1 cellular context compared by ENCODE assay signal in genomic region chr9:137223078-137224040, GRCh38.
TF ChIP-seq lines count a peak whose summit lies in the region.

No MANE protein-coding gene starts in this region.

TF ChIP-seq in GM12878, 131 proteins besides CTCF, POLR2A, EP300 and RAD21 (continued from another document and continues in another):
- TF ChIP-seq FOS (IDR thresholded peaks at IDR 0.05; ENCODE audit: borderline replicate concordance, extremely low read depth, insufficient read length) (no peak), SMAD5 (IDR thresholded peaks at IDR 0.05; ENCODE audit: low read depth) (no peak), ZNF622 (IDR thresholded peaks at IDR 0.05) (no peak), BHLHE40 (IDR thresholded peaks at IDR 0.05; ENCODE audit: borderline replicate concordance in 1 of 2, low read depth in 2 of 2, low read length in 1 of 2) (peak in 1 of 2 experiments; percentile 20; a peak in 1 of 4 replicates), MAX (IDR thresholded peaks at IDR 0.05; ENCODE audit: low read depth, low read length) (no peak), NFYA (IDR thresholded peaks at IDR 0.05; ENCODE audit: borderline replicate concordance, low read depth, low read length) (no peak), ETV6 (conservative IDR thresholded peaks at IDR 0.05 in 1 of 2, IDR thresholded peaks at IDR 0.05 in 1 of 2; ENCODE audit: borderline replicate concordance in 1 of 2, low read depth in 1 of 2) (no peak), ZNF217 (IDR thresholded peaks at IDR 0.05) (no peak), BMI1 (IDR thresholded peaks at IDR 0.05; ENCODE audit: borderline replicate concordance) (no peak), JUNB (IDR thresholded peaks at IDR 0.05) (no peak), SRF (IDR thresholded peaks at IDR 0.05; ENCODE audit: low read depth in 2 of 2, low read length in 2 of 2) (peak in 1 of 2 experiments; percentile 22; a peak in 1 of 4 replicates), ZNF207 (IDR thresholded peaks at IDR 0.05; ENCODE audit: borderline replicate concordance) (peak; percentile 80; the same call in 1 of the 2 replicates), DPF2 (IDR thresholded peaks at IDR 0.05) (no peak), IKZF2 (IDR thresholded peaks at IDR 0.05) (no peak), TCF3 (IDR thresholded peaks at IDR 0.05; ENCODE audit: borderline replicate concordance, insufficient read depth, low read depth, low read length) (no peak), RAD51 (IDR thresholded peaks at IDR 0.05) (no peak), ZBTB33 (IDR thresholded peaks at IDR 0.05) (no peak), ZZZ3 (IDR thresholded peaks at IDR 0.05; ENCODE audit: control insufficient read depth, insufficient read length, low read depth) (no peak), CBX3 (IDR thresholded peaks at IDR 0.05; ENCODE audit: borderline replicate concordance, low read depth) (no peak), EGR1 (IDR thresholded peaks at IDR 0.05; ENCODE audit: borderline replicate concordance in 1 of 2, low read depth in 2 of 2, low read length in 2 of 2) (no peak; a peak in 1 of 3 replicates), IRF4 (IDR thresholded peaks at IDR 0.05; ENCODE audit: low read depth, low read length) (no peak), TARDBP (IDR thresholded peaks at IDR 0.05; ENCODE audit: borderline replicate concordance) (no peak), NR2F1 (conservative IDR thresholded peaks at IDR 0.05) (0 out of 2 replicates have a peak, but pooled peaks have one; percentile 20), MEF2A (IDR thresholded peaks at IDR 0.05; ENCODE audit: insufficient read depth, low read depth, low read length) (no peak), RELB (IDR thresholded peaks at IDR 0.05; ENCODE audit: low read depth) (peak; percentile 68), NRF1 (conservative IDR thresholded peaks at IDR 0.05; ENCODE audit: low read depth, low read length) (peak; percentile 68), CHD1 (IDR thresholded peaks at IDR 0.05; ENCODE audit: low read depth, low read length) (no peak), CBFB (IDR thresholded peaks at IDR 0.05; ENCODE audit: low read depth) (peak; percentile 50; the same call in 1 of the 2 replicates), SREBF1 (IDR thresholded peaks at IDR 0.05; ENCODE audit: low read length) (no peak), TBL1XR1 (IDR thresholded peaks at IDR 0.05; ENCODE audit: low read depth, low read length) (0 out of 2 replicates have a peak, but pooled peaks have one; percentile 17), TCF12 (IDR thresholded peaks at IDR 0.05; ENCODE audit: low read depth, low read length) (no peak), GATAD2B (conservative IDR thresholded peaks at IDR 0.05; ENCODE audit: low read depth) (peak; percentile 38), MYC (IDR thresholded peaks at IDR 0.05; ENCODE audit: insufficient read depth, insufficient read length, insufficient replicate concordance, low read length, severe bottlenecking) (no peak), RFX5 (IDR thresholded peaks at IDR 0.05; ENCODE audit: low read depth, low read length) (no peak), HDAC2 (IDR thresholded peaks at IDR 0.05) (no peak), NR2C2 (IDR thresholded peaks at IDR 0.05; ENCODE audit: borderline replicate concordance, control insufficient read depth, insufficient read length, low read depth) (no peak), SIX5 (IDR thresholded peaks at IDR 0.05; ENCODE audit: low read depth, low read length, severe bottlenecking) (peak; percentile 36), LARP7 (IDR thresholded peaks at IDR 0.05) (0 out of 2 replicates have a peak, but pooled peaks have one; percentile 62), YY1 (IDR thresholded peaks at IDR 0.05; ENCODE audit: low read depth, low read length) (peak; percentile 91), MTA3 (IDR thresholded peaks at IDR 0.05; ENCODE audit: borderline replicate concordance, low read length) (no peak), YBX1 (IDR thresholded peaks at IDR 0.05) (no peak), HDGF (IDR thresholded peaks at IDR 0.05) (no peak), MYB (IDR thresholded peaks at IDR 0.05; ENCODE audit: borderline replicate concordance, low read depth, low read length) (no peak), POU2F2 (IDR thresholded peaks at IDR 0.05; ENCODE audit: borderline replicate concordance, low read depth, low read length) (peak; percentile 48; the same call in 1 of the 3 replicates), E4F1 (IDR thresholded peaks at IDR 0.05; ENCODE audit: borderline replicate concordance, partially characterized antibody) (no peak), MTA2 (IDR thresholded peaks at IDR 0.05; ENCODE audit: low read depth) (no peak), TCF7 (IDR thresholded peaks at IDR 0.05; ENCODE audit: borderline replicate concordance) (no peak)
- TF ChIP-seq, protein P1, sequence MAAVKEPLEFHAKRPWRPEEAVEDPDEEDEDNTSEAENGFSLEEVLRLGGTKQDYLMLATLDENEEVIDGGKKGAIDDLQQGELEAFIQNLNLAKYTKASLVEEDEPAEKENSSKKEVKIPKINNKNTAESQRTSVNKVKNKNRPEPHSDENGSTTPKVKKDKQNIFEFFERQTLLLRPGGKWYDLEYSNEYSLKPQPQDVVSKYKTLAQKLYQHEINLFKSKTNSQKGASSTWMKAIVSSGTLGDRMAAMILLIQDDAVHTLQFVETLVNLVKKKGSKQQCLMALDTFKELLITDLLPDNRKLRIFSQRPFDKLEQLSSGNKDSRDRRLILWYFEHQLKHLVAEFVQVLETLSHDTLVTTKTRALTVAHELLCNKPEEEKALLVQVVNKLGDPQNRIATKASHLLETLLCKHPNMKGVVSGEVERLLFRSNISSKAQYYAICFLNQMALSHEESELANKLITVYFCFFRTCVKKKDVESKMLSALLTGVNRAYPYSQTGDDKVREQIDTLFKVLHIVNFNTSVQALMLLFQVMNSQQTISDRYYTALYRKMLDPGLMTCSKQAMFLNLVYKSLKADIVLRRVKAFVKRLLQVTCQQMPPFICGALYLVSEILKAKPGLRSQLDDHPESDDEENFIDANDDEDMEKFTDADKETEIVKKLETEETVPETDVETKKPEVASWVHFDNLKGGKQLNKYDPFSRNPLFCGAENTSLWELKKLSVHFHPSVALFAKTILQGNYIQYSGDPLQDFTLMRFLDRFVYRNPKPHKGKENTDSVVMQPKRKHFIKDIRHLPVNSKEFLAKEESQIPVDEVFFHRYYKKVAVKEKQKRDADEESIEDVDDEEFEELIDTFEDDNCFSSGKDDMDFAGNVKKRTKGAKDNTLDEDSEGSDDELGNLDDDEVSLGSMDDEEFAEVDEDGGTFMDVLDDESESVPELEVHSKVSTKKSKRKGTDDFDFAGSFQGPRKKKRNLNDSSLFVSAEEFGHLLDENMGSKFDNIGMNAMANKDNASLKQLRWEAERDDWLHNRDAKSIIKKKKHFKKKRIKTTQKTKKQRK (IDR thresholded peaks at IDR 0.05; ENCODE audit: low read depth, low read length): no peak
- TF ChIP-seq, protein P2, sequence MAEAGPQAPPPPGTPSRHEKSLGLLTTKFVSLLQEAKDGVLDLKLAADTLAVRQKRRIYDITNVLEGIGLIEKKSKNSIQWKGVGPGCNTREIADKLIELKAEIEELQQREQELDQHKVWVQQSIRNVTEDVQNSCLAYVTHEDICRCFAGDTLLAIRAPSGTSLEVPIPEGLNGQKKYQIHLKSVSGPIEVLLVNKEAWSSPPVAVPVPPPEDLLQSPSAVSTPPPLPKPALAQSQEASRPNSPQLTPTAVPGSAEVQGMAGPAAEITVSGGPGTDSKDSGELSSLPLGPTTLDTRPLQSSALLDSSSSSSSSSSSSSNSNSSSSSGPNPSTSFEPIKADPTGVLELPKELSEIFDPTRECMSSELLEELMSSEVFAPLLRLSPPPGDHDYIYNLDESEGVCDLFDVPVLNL (IDR thresholded peaks at IDR 0.05; ENCODE audit: low read depth, low read length): no peak
- TF ChIP-seq, protein P3, sequence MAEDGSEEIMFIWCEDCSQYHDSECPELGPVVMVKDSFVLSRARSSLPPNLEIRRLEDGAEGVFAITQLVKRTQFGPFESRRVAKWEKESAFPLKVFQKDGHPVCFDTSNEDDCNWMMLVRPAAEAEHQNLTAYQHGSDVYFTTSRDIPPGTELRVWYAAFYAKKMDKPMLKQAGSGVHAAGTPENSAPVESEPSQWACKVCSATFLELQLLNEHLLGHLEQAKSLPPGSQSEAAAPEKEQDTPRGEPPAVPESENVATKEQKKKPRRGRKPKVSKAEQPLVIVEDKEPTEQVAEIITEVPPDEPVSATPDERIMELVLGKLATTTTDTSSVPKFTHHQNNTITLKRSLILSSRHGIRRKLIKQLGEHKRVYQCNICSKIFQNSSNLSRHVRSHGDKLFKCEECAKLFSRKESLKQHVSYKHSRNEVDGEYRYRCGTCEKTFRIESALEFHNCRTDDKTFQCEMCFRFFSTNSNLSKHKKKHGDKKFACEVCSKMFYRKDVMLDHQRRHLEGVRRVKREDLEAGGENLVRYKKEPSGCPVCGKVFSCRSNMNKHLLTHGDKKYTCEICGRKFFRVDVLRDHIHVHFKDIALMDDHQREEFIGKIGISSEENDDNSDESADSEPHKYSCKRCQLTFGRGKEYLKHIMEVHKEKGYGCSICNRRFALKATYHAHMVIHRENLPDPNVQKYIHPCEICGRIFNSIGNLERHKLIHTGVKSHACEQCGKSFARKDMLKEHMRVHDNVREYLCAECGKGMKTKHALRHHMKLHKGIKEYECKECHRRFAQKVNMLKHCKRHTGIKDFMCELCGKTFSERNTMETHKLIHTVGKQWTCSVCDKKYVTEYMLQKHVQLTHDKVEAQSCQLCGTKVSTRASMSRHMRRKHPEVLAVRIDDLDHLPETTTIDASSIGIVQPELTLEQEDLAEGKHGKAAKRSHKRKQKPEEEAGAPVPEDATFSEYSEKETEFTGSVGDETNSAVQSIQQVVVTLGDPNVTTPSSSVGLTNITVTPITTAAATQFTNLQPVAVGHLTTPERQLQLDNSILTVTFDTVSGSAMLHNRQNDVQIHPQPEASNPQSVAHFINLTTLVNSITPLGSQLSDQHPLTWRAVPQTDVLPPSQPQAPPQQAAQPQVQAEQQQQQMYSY (CRISPR knock-in tag; IDR thresholded peaks at IDR 0.05): no peak
- TF ChIP-seq, protein P4, sequence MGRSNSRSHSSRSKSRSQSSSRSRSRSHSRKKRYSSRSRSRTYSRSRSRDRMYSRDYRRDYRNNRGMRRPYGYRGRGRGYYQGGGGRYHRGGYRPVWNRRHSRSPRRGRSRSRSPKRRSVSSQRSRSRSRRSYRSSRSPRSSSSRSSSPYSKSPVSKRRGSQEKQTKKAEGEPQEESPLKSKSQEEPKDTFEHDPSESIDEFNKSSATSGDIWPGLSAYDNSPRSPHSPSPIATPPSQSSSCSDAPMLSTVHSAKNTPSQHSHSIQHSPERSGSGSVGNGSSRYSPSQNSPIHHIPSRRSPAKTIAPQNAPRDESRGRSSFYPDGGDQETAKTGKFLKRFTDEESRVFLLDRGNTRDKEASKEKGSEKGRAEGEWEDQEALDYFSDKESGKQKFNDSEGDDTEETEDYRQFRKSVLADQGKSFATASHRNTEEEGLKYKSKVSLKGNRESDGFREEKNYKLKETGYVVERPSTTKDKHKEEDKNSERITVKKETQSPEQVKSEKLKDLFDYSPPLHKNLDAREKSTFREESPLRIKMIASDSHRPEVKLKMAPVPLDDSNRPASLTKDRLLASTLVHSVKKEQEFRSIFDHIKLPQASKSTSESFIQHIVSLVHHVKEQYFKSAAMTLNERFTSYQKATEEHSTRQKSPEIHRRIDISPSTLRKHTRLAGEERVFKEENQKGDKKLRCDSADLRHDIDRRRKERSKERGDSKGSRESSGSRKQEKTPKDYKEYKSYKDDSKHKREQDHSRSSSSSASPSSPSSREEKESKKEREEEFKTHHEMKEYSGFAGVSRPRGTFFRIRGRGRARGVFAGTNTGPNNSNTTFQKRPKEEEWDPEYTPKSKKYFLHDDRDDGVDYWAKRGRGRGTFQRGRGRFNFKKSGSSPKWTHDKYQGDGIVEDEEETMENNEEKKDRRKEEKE (IDR thresholded peaks at IDR 0.05): no peak
